Comparison of ENCODE assay signal across 19 cellular contexts in the genomic region with DNA sequence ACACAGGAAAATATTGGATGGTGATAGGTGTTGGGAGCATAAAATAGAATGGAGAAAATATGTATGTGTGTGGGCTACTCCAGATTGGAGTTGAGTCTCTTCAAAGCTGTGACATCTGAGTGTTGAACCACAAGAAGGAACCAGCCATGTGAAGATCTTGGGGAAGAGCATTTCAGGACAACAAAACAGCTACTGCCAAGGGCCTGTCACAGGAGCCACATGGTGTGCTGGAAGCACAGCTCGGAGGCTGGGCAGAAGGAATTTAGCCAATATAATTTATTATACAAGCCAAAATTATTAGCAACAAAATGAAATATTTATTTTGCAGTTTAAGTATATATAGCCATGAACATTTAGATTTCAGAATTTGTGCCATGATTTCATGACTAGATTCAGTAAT.
"Had no signal": no experiment of that assay in that cellular context is flagged by ENCODE, and none has a peak within 500 bp of the region (broad histone marks: within the 10 kb centered on the region; RNA-seq: fewer than 3 reads in every experiment).

No MANE protein-coding gene starts in this region.

- H3K36me3 ChIP-seq: ovary, prostate gland had no signal

- H3K27me3 ChIP-seq: foreskin keratinocyte, ovary, suprapubic skin, tibial artery had no signal

- H3K9me3 ChIP-seq: ovary, prostate gland, suprapubic skin, tibial artery had no signal

- H3K27ac ChIP-seq: foreskin keratinocyte, ovary, prostate gland, suprapubic skin, tibial artery had no signal

- ATAC-seq: activated CD8-positive, alpha-beta memory T cell treated with anti-CD3 and anti-CD28 coated beads, Interleukin-2, amount 10 ng/mL, durations not matched to agents 7 days and 5 days; activated CD8-positive, alpha-beta T cell treated with anti-CD3 and anti-CD28 coated beads, Interleukin-2, amount 10 ng/mL, durations not matched to agents 7 days and 5 days; activated naive CD4-positive, alpha-beta T cell treated with anti-CD3 and anti-CD28 coated beads, Interleukin-2, amount 50 U/mL, for 72 hours; esophagus mucosa; foreskin keratinocyte; naive thymus-derived CD4-positive, alpha-beta T cell had no signal

- DNase-seq: activated CD4-positive, alpha-beta T cell treated with anti-CD3 and anti-CD28 coated beads, Interleukin-2, amount 50 U/mL, for 1 hour; activated CD8-positive, alpha-beta memory T cell treated with anti-CD3 and anti-CD28 coated beads, Interleukin-2, amount 10 ng/mL, durations not matched to agents 7 days and 5 days; activated CD8-positive, alpha-beta T cell treated with anti-CD3 and anti-CD28 coated beads, Interleukin-2, amount 10 ng/mL, durations not matched to agents 7 days and 5 days; activated naive CD4-positive, alpha-beta T cell; activated T-cell treated with anti-CD3 and anti-CD28 coated beads, Interleukin-2, amount 50 U/mL, for 48 hours; anterior cingulate cortex; foreskin keratinocyte; islet precursor cell; naive thymus-derived CD4-positive, alpha-beta T cell; ovary; retina; stimulated activated CD4-positive, alpha-beta T cell treated with anti-CD3 and anti-CD28 coated beads, Interleukin-15, amount 100 ng/mL, for 24 hours; stimulated activated naive CD4-positive, alpha-beta T cell; T-helper 2 cell; tibial artery had no signal

- H3K4me3 ChIP-seq: ovary, prostate gland, suprapubic skin, tibial artery had no signal

- H3K4me1 ChIP-seq: foreskin keratinocyte, prostate gland had no signal
